In the genomic region with DNA sequence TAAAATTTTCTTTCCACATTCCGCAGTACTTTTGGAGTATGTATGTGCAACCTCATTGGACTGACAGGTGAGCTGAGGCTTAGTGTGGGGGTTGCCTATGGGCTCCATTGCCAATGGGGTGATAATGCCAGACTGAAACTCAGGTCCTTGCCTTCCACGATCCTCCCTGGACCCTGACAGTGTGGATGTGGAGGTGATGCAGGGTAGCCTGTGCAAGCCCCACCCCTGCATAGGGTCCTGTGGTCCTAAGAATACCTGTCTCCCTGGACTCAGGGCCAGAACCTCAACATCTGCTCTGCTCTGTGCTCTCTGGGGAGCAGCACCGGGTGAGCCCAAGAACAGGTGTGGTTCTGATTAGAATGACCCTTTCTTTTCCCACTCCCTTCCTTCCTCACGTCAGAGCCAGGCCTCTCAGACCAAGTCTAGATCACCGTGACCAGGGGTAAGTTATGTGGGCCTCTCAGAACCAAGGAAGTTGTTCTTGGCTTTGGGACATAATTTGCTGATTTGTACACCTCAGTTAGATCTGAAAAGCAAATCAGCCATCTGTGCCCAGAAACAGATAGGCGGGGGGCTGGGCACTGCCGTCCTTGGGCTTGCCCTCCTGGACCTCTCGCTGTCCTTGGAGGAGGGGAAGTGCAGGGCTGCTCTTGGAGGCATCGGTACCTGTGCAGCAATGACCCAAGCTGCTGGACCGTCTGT, we compare ENCODE assay signal across 19 cellular contexts. TPM values are rescaled to one million over a fixed set of nuclear protein-coding genes. Genes with fewer than 3 reads are reported as not detected.
DNase-seq lines count a peak whose midpoint lies in the region; ATAC-seq and TF ChIP-seq lines count a peak whose summit lies in the region.
"Had no signal": no experiment of that assay in that cellular context is flagged by ENCODE, and none has a peak within 500 bp of the region (broad histone marks: within the 10 kb centered on the region; RNA-seq: fewer than 3 reads in every experiment).

No MANE protein-coding gene starts in this region.

- intact Hi-C loops in heart left ventricle (cut with DNase I), result no loop called here
- intact Hi-C loops in left colon (cut with DNase I, micrococcal nuclease), result no loop called here

- H3K4me1 ChIP-seq in heart left ventricle (peaks cover 0 to 10% (median 1%) of the 10 kb centered on the region in 12 donors), right atrium auricular region (no peaks in the 10 kb centered on the region), foreskin keratinocyte (peaks cover 19% of the 10 kb centered on the region), suprapubic skin (peaks cover 35% of the 10 kb centered on the region)
- H3K4me1 ChIP-seq: HAP-1 had no signal

- H3K27ac ChIP-seq in heart left ventricle, result no peak overlapping the region
- no peak overlapping the region for H3K27ac ChIP-seq in right atrium auricular region
- H3K27ac ChIP-seq in foreskin keratinocyte, result peak overlapping the region; percentile 88
- peak overlapping the region; percentile 70 for H3K27ac ChIP-seq in suprapubic skin
- H3K27ac ChIP-seq: HL-60, KMS-11, upper lobe of left lung had no signal

- no peaks in the 10 kb centered on the region for H3K4me1 Mint-ChIP-seq in endothelial cell (ENCODE audit: unreplicated experiment)

- TF ChIP-seq CTCF in heart left ventricle (IDR thresholded peaks at IDR 0.05) (no peak), right atrium auricular region (IDR thresholded peaks at IDR 0.05) (no peak), foreskin keratinocyte (conservative IDR thresholded peaks at IDR 0.05) (no peak), suprapubic skin (IDR thresholded peaks at IDR 0.05) (no peak), endothelial cell (IDR thresholded peaks at IDR 0.05; ENCODE audit: unreplicated experiment) (no peak)

- DNase-seq in heart left ventricle, result peak in 1 of 5 donors; percentile 18
- DNase-seq in right atrium auricular region (ENCODE audit: low spot score), result no peak
- DNase-seq in astrocyte of the hippocampus (ENCODE audit: low read depth, low spot score), result peak; percentile 55
- DNase-seq in foreskin keratinocyte, result no peak
- DNase-seq in suprapubic skin (ENCODE audit: low spot score in 2 of 2), result peak in 1 of 2 donors; percentile 60
- no peak for DNase-seq in left colon
- DNase-seq in endothelial cell (ENCODE audit: low spot score), result no peak
- no peak for DNase-seq in HEK293T (ENCODE audit: extremely low spot score)
- DNase-seq: activated CD4-positive, alpha-beta T cell treated with anti-CD3 and anti-CD28 coated beads for 1 hour; amniotic stem cell; CD4-positive, alpha-beta memory T cell; effector memory CD4-positive, alpha-beta T cell; NCI-H1092; stimulated activated naive CD4-positive, alpha-beta T cell; upper lobe of left lung had no signal

- CTCF ChIA-PET in HEK293T (lab: Yijun Ruan, JAX), result no interaction called here

- 73 to 84% (median 80%) methylated on average over 5 to 10 of the region's 10 CpGs for WGBS in heart left ventricle, 4 donors
- 59% methylated on average over 5 of the region's 10 CpGs for WGBS in suprapubic skin

- peaks cover 6% of the 10 kb centered on the region for H3K27me3 Mint-ChIP-seq in endothelial cell (ENCODE audit: unreplicated experiment)
- H3K27me3 Mint-ChIP-seq: CD4-positive, alpha-beta memory T cell had no signal

- H3K9me3 ChIP-seq in heart left ventricle (no peaks in the 10 kb centered on the region), right atrium auricular region (no peaks in the 10 kb centered on the region), suprapubic skin (no peaks in the 10 kb centered on the region)
- H3K9me3 ChIP-seq: HAP-1, upper lobe of left lung had no signal

- no peak for TF ChIP-seq EP300 in suprapubic skin (IDR thresholded peaks at IDR 0.05)

- no peak overlapping the region for H3K27ac Mint-ChIP-seq in endothelial cell (ENCODE audit: unreplicated experiment)

- H3K4me3 Mint-ChIP-seq in endothelial cell (ENCODE audit: unreplicated experiment), result no peak overlapping the region
- H3K4me3 Mint-ChIP-seq: CD4-positive, alpha-beta memory T cell had no signal

- POLR2A ChIA-PET in HEK293T (lab: Yijun Ruan, JAX), result interaction anchor here (1.0 kb wide), 2 partner anchors 92 to 1157 kb away, joined by 3 read pairs; no protein-coding TSS in a partner anchor

- no peaks in the 10 kb centered on the region for H3K36me3 Mint-ChIP-seq in endothelial cell (ENCODE audit: low read depth, unreplicated experiment)
- H3K36me3 Mint-ChIP-seq: CD4-positive, alpha-beta memory T cell had no signal

- H3K36me3 ChIP-seq in heart left ventricle (no peaks in the 10 kb centered on the region), right atrium auricular region (no peaks in the 10 kb centered on the region), suprapubic skin (no peaks in the 10 kb centered on the region)
- H3K36me3 ChIP-seq: HAP-1, upper lobe of left lung had no signal

- H3K4me3 ChIP-seq in heart left ventricle (no peak overlapping the region), right atrium auricular region (no peak overlapping the region), suprapubic skin (no peak overlapping the region)
- H3K4me3 ChIP-seq: HAP-1, upper lobe of left lung had no signal

- no peaks in the 10 kb centered on the region for H3K9me3 Mint-ChIP-seq in endothelial cell (ENCODE audit: unreplicated experiment)
- H3K9me3 Mint-ChIP-seq: CD4-positive, alpha-beta memory T cell had no signal

- TF ChIP-seq POLR2A in heart left ventricle (IDR thresholded peaks at IDR 0.05), result no peak
- TF ChIP-seq POLR2A in suprapubic skin (IDR thresholded peaks at IDR 0.05), result no peak

- peaks cover 0 to 2% (median 0%) of the 10 kb centered on the region in 9 donors for H3K27me3 ChIP-seq in heart left ventricle
- no peaks in the 10 kb centered on the region for H3K27me3 ChIP-seq in right atrium auricular region
- H3K27me3 ChIP-seq in foreskin keratinocyte, result no peaks in the 10 kb centered on the region
- no peaks in the 10 kb centered on the region for H3K27me3 ChIP-seq in suprapubic skin
- H3K27me3 ChIP-seq: upper lobe of left lung had no signal

- ATAC-seq in heart left ventricle (peak; percentile 42 to 75 (median 54)), foreskin keratinocyte (peak; percentile 4), left colon (no peak)

TF ChIP-seq in HEK293T, 16 proteins besides CTCF, POLR2A, EP300 and RAD21:
- TF ChIP-seq SP1 (IDR thresholded peaks at IDR 0.05), result no peak
- no peak for TF ChIP-seq FOXA1 (IDR thresholded peaks at IDR 0.05)
- no peak for TF ChIP-seq SUZ12 (IDR thresholded peaks at IDR 0.05)
- TF ChIP-seq BHLHE40 (IDR thresholded peaks at IDR 0.05; ENCODE audit: borderline replicate concordance), result no peak
- TF ChIP-seq TARDBP (IDR thresholded peaks at IDR 0.05), result no peak
- no peak for TF ChIP-seq LEF1 (IDR thresholded peaks at IDR 0.05; ENCODE audit: borderline replicate concordance)

RNA-seq across cellular contexts. Expression of gene TNS4, which starts 8.4 kb away (rescaled TPM):
- total RNA-seq in heart left ventricle (under 1 TPM in 2 of 9 donors, not detected in 7; 0.16 to 0.91 TPM), right atrium auricular region (not detected), foreskin keratinocyte (285 and 352 TPM in 2 replicates), suprapubic skin (1,000 to 10,000 TPM in 2 of 4 donors, 100 to 1,000 TPM in 2; 730 to 1,745 (median 1,078) TPM), left colon (10 to 100 TPM in 1 of 2 donors, 1 to 10 TPM in 1; 2.5 to 10.5 TPM), endothelial cell (ENCODE audit: unreplicated experiment) (0.08 TPM)
- polyA plus RNA-seq in heart left ventricle (not detected), foreskin keratinocyte (271 and 305 TPM in 2 replicates)
- total RNA-seq: fibroblast of villous mesenchyme had no signal

RNA-seq across cellular contexts. Expression of gene CCR7, which starts 55.5 kb away (rescaled TPM):
- 1 to 10 TPM in 1 of 9 donors, under 1 TPM in 5, not detected in 3; 0.09 to 2.2 (median 0.23) TPM for total RNA-seq in heart left ventricle
- polyA plus RNA-seq in heart left ventricle, result under 1 TPM; 0.15 to 0.35 TPM
- total RNA-seq in right atrium auricular region, result under 1 TPM in 1 of 2 donors, not detected in 1; 0.28 TPM
- not detected in 2 replicates for total RNA-seq in foreskin keratinocyte
- polyA plus RNA-seq in foreskin keratinocyte, result not detected in 2 replicates
- 1 to 10 TPM in 1 of 4 donors, not detected in 3; 1.2 TPM for total RNA-seq in suprapubic skin
- under 1 TPM; 0.31 to 0.95 TPM for total RNA-seq in left colon
- 0.51 TPM for total RNA-seq in endothelial cell (ENCODE audit: unreplicated experiment)
- total RNA-seq: fibroblast of villous mesenchyme had no signal

Comparison
In these comparisons a context has a peak if more than half of its experiments do, and no peak if none do; other contexts are left out.
1. H3K27ac ChIP-seq: peak in foreskin keratinocyte (single experiment) and suprapubic skin (single experiment); none in heart left ventricle (0 of 12) and right atrium auricular region (0 of 2).
2. RNA of gene TNS4, which starts 8.4 kb away (total RNA-seq): 730 to 1,745 TPM in suprapubic skin and 285 to 352 TPM in foreskin keratinocyte; 2.5 to 10.5 TPM in left colon, 0.08 TPM in endothelial cell (single experiment), not detected in right atrium auricular region and 0.16 to 0.91 TPM in heart left ventricle; every median in the first group is over 10 times any median in the second.